In the genomic region with DNA sequence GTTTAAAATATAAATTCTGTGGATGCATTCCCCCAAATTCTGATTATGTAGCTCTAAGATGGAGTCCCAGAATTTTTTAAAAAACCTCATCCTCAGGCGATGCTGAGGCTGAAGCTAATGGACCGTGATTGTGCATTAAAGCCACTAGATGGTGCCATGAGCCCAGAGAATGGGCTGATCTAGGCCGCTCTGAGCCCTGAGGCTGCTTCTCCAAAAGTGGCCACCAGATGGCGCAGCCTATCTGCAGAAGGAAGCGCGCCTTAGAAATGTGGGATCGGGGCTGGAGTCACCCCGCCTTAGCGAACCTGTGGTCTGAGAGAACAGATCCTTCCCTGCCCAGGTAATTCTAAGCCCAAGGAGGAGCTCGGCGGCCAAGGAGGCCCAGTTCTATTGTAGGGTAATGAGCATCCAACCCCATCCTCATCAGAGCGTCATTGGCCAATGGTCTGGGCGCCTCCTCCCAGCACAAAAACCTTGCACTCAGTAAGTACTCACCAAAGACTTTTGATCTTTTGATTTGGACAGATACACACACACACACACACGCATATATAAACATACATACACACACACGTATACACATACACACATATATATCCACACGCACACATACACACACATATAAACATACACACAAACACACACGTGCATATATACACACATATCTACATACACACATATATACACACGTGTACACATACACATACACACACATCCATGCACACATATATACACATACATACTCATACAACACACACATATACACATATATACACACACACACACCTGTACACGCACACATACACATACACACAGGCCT, we compare ENCODE assay signal across 8 cellular contexts. TPM values are rescaled to one million over a fixed set of nuclear protein-coding genes. Genes with fewer than 3 reads are reported as not detected.
A peak's percentile ranks its signal among the peaks of the same experiment; 100 is the strongest.
DNase-seq lines count a peak whose midpoint lies in the region; ATAC-seq, FAIRE-seq and TF ChIP-seq lines count a peak whose summit lies in the region.

No MANE protein-coding gene starts in this region.

- ATAC-seq in GM19025 (IDR thresholded peaks at IDR 0.05; ENCODE audit: low read depth, unreplicated experiment): peak; percentile 90
- peak; percentile 95 for ATAC-seq in HG03139 (IDR thresholded peaks at IDR 0.05; ENCODE audit: unreplicated experiment)
- ATAC-seq in HepG2: peak; percentile 94

- H3K27me3 Mint-ChIP-seq in chondrocyte (ENCODE audit: low read depth): peaks cover 10% of the 10 kb centered on the region

- TF ChIP-seq POLR2A in HepG2 (IDR thresholded peaks at IDR 0.05; ENCODE audit: insufficient read depth in 1 of 2, low read depth in 2 of 2, low read length in 2 of 2): no peak

- peak in 13 of 14 donors; percentile 20 to 84 (median 66) for DNase-seq in C1 segment of cervical spinal cord (lab: John Stamatoyannopoulos, UW)
- peak; percentile 71 for DNase-seq in NCI-H2227 treated with DMSO at 0.1 percent for 48 hours (lab: John Stamatoyannopoulos, UW)
- peak; percentile 66 for DNase-seq in activated CD4-positive, alpha-beta T cell treated with anti-CD3 and anti-CD28 coated beads for 1 hour
- no peak for DNase-seq in chondrocyte (ENCODE audit: low spot score)
- DNase-seq in HepG2 (ENCODE audit: low spot score): peak; percentile 81
- peak; percentile 30 to 81 (median 55) for DNase-seq in stimulated activated CD4-positive, alpha-beta T cell treated with anti-CD3 and anti-CD28 coated beads, TNF-alpha, amount 100 ng/mL, for 1 hour (ENCODE audit: low read depth in 3 of 3, low spot score in 1 of 3)

- H3K9ac ChIP-seq in HepG2 (ENCODE audit: insufficient read depth, low read depth, low read length): no peak overlapping the region

- CTCF ChIA-PET in HepG2 (lab: Yijun Ruan, JAX; ENCODE audit: low intra/inter-chr PET ratio, low total read pairs): interaction anchor here (0.6 to 9.6 kb wide), 18 partner anchors 30 to 1236 kb away, joined by 3 to 423 read pairs (median 6); no protein-coding TSS in a partner anchor

- no peaks in the 10 kb centered on the region for H4K20me1 ChIP-seq in HepG2 (ENCODE audit: insufficient read depth, low read length)

- no TSS peak for BruUV-seq in HepG2 (replicated peaks; lab: Mats Ljungman, UMichigan)

- FAIRE-seq in HepG2 (lab: Jason Lieb, UNC): peak; percentile 96

- peaks cover 0 to 10% of the 10 kb centered on the region in 2 experiments; a peak in 2 of 5 replicates for H3K27me3 ChIP-seq in HepG2 (ENCODE audit: control insufficient read depth in 1 of 2, insufficient read depth in 2 of 2, low read length in 2 of 2)

- H3K4me3 Mint-ChIP-seq in chondrocyte (ENCODE audit: unreplicated experiment): peak overlapping the region; percentile 17

- no peak overlapping the region; the same call in 1 of the 2 replicates for H3K4me2 ChIP-seq in HepG2 (ENCODE audit: low read depth, low read length)

- no peak overlapping the region for H3K4me3 ChIP-seq in HepG2 (replicated peaks in 1 of 3; ENCODE audit: insufficient read depth in 1 of 3, low read depth in 2 of 3, low read length in 3 of 3)

- intact Hi-C loops in HepG2 (cut with micrococcal nuclease; ENCODE audit: unreplicated experiment): loop anchor here (1.0 kb wide), 4 partner anchors 78 to 377 kb away; no protein-coding TSS in a partner anchor

- no peaks in the 10 kb centered on the region for H3K36me3 Mint-ChIP-seq in chondrocyte (ENCODE audit: low read depth)

- TF ChIP-seq RAD21 in HepG2 (CRISPR knock-in tag; IDR thresholded peaks at IDR 0.05): peak; percentile 100

- peak; percentile 100 for TF ChIP-seq CTCF in chondrocyte (IDR thresholded peaks at IDR 0.05)
- peak; percentile 100 for TF ChIP-seq CTCF in HepG2 (CRISPR knock-in tag; IDR thresholded peaks at IDR 0.05)

- in situ Hi-C loops in HepG2 (cut with HindIII; ENCODE audit: extremely low pct_ligation_motif_present, low pct_unique_long_range_greater_than_20kb): loop anchor here (5.0 to 25.0 kb wide), 5 partner anchors 77 to 847 kb away; no protein-coding TSS in a partner anchor

- H3K27ac ChIP-seq in HepG2 (ENCODE audit: extremely low read length, insufficient read depth, low read length): no peak overlapping the region

- H3K9me3 Mint-ChIP-seq in chondrocyte (ENCODE audit: low read depth): no peaks in the 10 kb centered on the region

- no peaks in the 10 kb centered on the region for H3K9me3 ChIP-seq in HepG2 (ENCODE audit: low read length)

- no peaks in the 10 kb centered on the region for H3K36me3 ChIP-seq in HepG2 (replicated peaks in 1 of 2; ENCODE audit: control insufficient read depth in 1 of 2, insufficient read depth in 2 of 2, low read length in 2 of 2)

- H3K4me1 ChIP-seq in HepG2 (ENCODE audit: insufficient read depth, low read length): no peaks in the 10 kb centered on the region

- H3K79me2 ChIP-seq in HepG2 (ENCODE audit: insufficient read depth, low read length): no peaks in the 10 kb centered on the region

- H2AFZ ChIP-seq in HepG2 (ENCODE audit: low read length): no peak overlapping the region

- POLR2A ChIA-PET in HepG2 (lab: Yijun Ruan, JAX): no interaction called here

- WGBS in HepG2 (ENCODE audit: low lambda C conversion rate): 45% methylated on average over 11 of the region's 19 CpGs

- no peak overlapping the region for H3K27ac Mint-ChIP-seq in chondrocyte (ENCODE audit: unreplicated experiment)

- TF ChIP-seq EP300 in HepG2 (IDR thresholded peaks at IDR 0.05; ENCODE audit: low read depth in 2 of 2, low read length in 2 of 2) (no peak), HepG2 (CRISPR knock-in tag; IDR thresholded peaks at IDR 0.05; ENCODE audit: borderline replicate concordance) (no peak)

- peaks cover 2% of the 10 kb centered on the region for H3K4me1 Mint-ChIP-seq in chondrocyte (ENCODE audit: low read depth)

TF ChIP-seq in HepG2, 621 proteins besides CTCF, POLR2A, EP300 and RAD21 (continues in another document):
- peak; percentile 66; the same call in 1 of the 2 replicates for TF ChIP-seq ZNF788 (CRISPR knock-in tag; IDR thresholded peaks at IDR 0.05; ENCODE audit: borderline replicate concordance)

RNA-seq across cellular contexts. Expression of a gene that starts 13.7 kb away (rescaled TPM):
- 216 to 276 TPM (median 227 TPM) in 3 replicates for total RNA-seq in chondrocyte
- 0.29 and 0.31 TPM in 2 replicates for total RNA-seq in HepG2 (2016; rRNA removed; fragmentation: Illumina TruSeq; extraction: Trizol)
- not detected in 2 replicates for total RNA-seq in HepG2 (2016; cell fraction: cytosol; rRNA removed; fragmentation: Illumina TruSeq; extraction: Trizol; ENCODE audit: low read depth)
- 0.30 and 0.54 TPM in 2 replicates for total RNA-seq in HepG2 (2016; cell fraction: insoluble cytoplasmic fraction; rRNA removed; fragmentation: Illumina TruSeq; extraction: Trizol)
- total RNA-seq in HepG2 (2016; cell fraction: membrane; rRNA removed; fragmentation: Illumina TruSeq; extraction: Trizol): 0.10 and 0.87 TPM in 2 replicates
- total RNA-seq in HepG2 (2016; cell fraction: nucleus; rRNA removed; fragmentation: Illumina TruSeq; extraction: Trizol): 0.63 and 1.1 TPM in 2 replicates
- polyA plus RNA-seq in HepG2 (2011; rRNA removed): 1.3 TPM in 2 replicates
- polyA plus RNA-seq in HepG2 (2011; cell fraction: cytosol; rRNA removed): 0.74 and 0.94 TPM in 2 replicates
- polyA plus RNA-seq in HepG2 (2011; cell fraction: nucleus; rRNA removed): 0.84 and 0.92 TPM in 2 replicates
- 0.21 and 0.65 TPM in 2 replicates for polyA plus RNA-seq in HepG2 (2012)
- 0.25 and 0.49 TPM in 2 replicates for polyA plus RNA-seq in HepG2 (2016; cell fraction: cytosol; fragmentation: Illumina TruSeq; extraction: Trizol; ENCODE audit: low read depth)
- 0.27 and 0.80 TPM in 2 replicates for polyA plus RNA-seq in HepG2 (2016; cell fraction: insoluble cytoplasmic fraction; fragmentation: Illumina TruSeq; extraction: Trizol; ENCODE audit: low read depth)
- 0.63 and 1.00 TPM in 2 replicates for polyA plus RNA-seq in HepG2 (2016; cell fraction: membrane; fragmentation: Illumina TruSeq; extraction: Trizol; ENCODE audit: low read depth)
- 0.67 and 0.96 TPM in 2 replicates for polyA plus RNA-seq in HepG2 (2016; cell fraction: nucleus; fragmentation: Illumina TruSeq; extraction: Trizol; ENCODE audit: insufficient read depth, low read depth)
- 1.5 and 3.0 TPM in 2 replicates for polyA minus RNA-seq in HepG2 (2011; rRNA and poly(A)+ RNA removed; ENCODE audit: low replicate concordance)
- 1.4 and 1.9 TPM in 2 replicates for polyA minus RNA-seq in HepG2 (2011; cell fraction: cytosol; rRNA and poly(A)+ RNA removed)
- polyA minus RNA-seq in HepG2 (2011; cell fraction: nucleus; rRNA and poly(A)+ RNA removed): 0.75 and 2.6 TPM in 2 replicates

RNA-seq across cellular contexts. Expression of a gene that starts 43.6 kb away (rescaled TPM):
- total RNA-seq in chondrocyte (15.2 to 18.7 TPM (median 17.4 TPM) in 3 replicates), HepG2 (2016; rRNA removed; fragmentation: Illumina TruSeq; extraction: Trizol) (7.7 and 9.9 TPM in 2 replicates)
- 1.1 and 1.2 TPM in 2 replicates for total RNA-seq in HepG2 (2016; cell fraction: cytosol; rRNA removed; fragmentation: Illumina TruSeq; extraction: Trizol; ENCODE audit: low read depth)
- 5.5 and 12.0 TPM in 2 replicates for total RNA-seq in HepG2 (2016; cell fraction: insoluble cytoplasmic fraction; rRNA removed; fragmentation: Illumina TruSeq; extraction: Trizol)
- total RNA-seq in HepG2 (2016; cell fraction: membrane; rRNA removed; fragmentation: Illumina TruSeq; extraction: Trizol): 1.3 and 1.9 TPM in 2 replicates
- 15.2 and 20.7 TPM in 2 replicates for total RNA-seq in HepG2 (2016; cell fraction: nucleus; rRNA removed; fragmentation: Illumina TruSeq; extraction: Trizol)
- polyA plus RNA-seq in HepG2 (2011; rRNA removed): 12.5 and 17.6 TPM in 2 replicates
- 5.2 and 8.1 TPM in 2 replicates for polyA plus RNA-seq in HepG2 (2011; cell fraction: cytosol; rRNA removed)
- polyA plus RNA-seq in HepG2 (2011; cell fraction: nucleus; rRNA removed): 6.2 and 7.9 TPM in 2 replicates
- 13.3 and 13.4 TPM in 2 replicates for polyA plus RNA-seq in HepG2 (2012)
- polyA plus RNA-seq in HepG2 (2016; cell fraction: cytosol; fragmentation: Illumina TruSeq; extraction: Trizol; ENCODE audit: low read depth): 0.63 and 0.83 TPM in 2 replicates
- 6.3 and 6.8 TPM in 2 replicates for polyA plus RNA-seq in HepG2 (2016; cell fraction: insoluble cytoplasmic fraction; fragmentation: Illumina TruSeq; extraction: Trizol; ENCODE audit: low read depth)
- 1.2 and 1.6 TPM in 2 replicates for polyA plus RNA-seq in HepG2 (2016; cell fraction: membrane; fragmentation: Illumina TruSeq; extraction: Trizol; ENCODE audit: low read depth)
- polyA plus RNA-seq in HepG2 (2016; cell fraction: nucleus; fragmentation: Illumina TruSeq; extraction: Trizol; ENCODE audit: insufficient read depth, low read depth): 20.8 and 23.5 TPM in 2 replicates
- polyA minus RNA-seq in HepG2 (2011; rRNA and poly(A)+ RNA removed; ENCODE audit: low replicate concordance): 2.4 and 13.2 TPM in 2 replicates
- 7.6 and 12.2 TPM in 2 replicates for polyA minus RNA-seq in HepG2 (2011; cell fraction: cytosol; rRNA and poly(A)+ RNA removed)
- polyA minus RNA-seq in HepG2 (2011; cell fraction: nucleus; rRNA and poly(A)+ RNA removed): 24.1 and 26.9 TPM in 2 replicates

Comparison
In these comparisons a context has a peak if more than half of its experiments do, and no peak if none do; other contexts are left out.
1. RNA of a gene that starts 13.7 kb away (total RNA-seq): 216 to 276 TPM in chondrocyte; 0.10 to 1.1 TPM in HepG2; every median in the first group is over 100 times any median in the second.
2. Peak in every context shown above with its lines, with median percentiles within 50 percentile points of each other: ATAC-seq.